ENCODE assay signal across 25 cellular contexts in genomic region chr10:90204956-90205695, GRCh38.
A peak's percentile ranks its signal among the peaks of the same experiment; 100 is the strongest.
DNase-seq lines count a peak whose midpoint lies in the region; ATAC-seq and TF ChIP-seq lines count a peak whose summit lies in the region.
"Had no signal": no experiment of that assay in that cellular context is flagged by ENCODE, and none has a peak within 500 bp of the region (broad histone marks: within the 10 kb centered on the region; RNA-seq: fewer than 3 reads in every experiment).

No MANE protein-coding gene starts in this region.

- no peak for ATAC-seq in HG02884 (IDR thresholded peaks at IDR 0.05; ENCODE audit: unreplicated experiment)
- ATAC-seq: activated naive CD4-positive, alpha-beta T cell treated with anti-CD3 and anti-CD28 coated beads, Interleukin-2, amount 50 U/mL, for 72 hours; activated T-cell treated with anti-CD3 and anti-CD28 coated beads, Interleukin-2, amount 50 U/mL, for 72 hours; left ventricle myocardium superior; mucosa of descending colon; psoas muscle; T-helper 17 cell had no signal

- in situ Hi-C loops in astrocyte of the cerebellum (cut with HindIII; ENCODE audit: low sequenced_read_pairs), result no loop called here

- H3K4me3 ChIP-seq in LNCaP clone FGC (ENCODE audit: low read depth, low read length) (no peak overlapping the region), astrocyte of the cerebellum (ENCODE audit: low read depth, low read length) (no peak overlapping the region), foreskin fibroblast (ENCODE audit: low read depth in 1 of 2, low read length in 2 of 2) (no peak overlapping the region)
- H3K4me3 ChIP-seq: mucosa of descending colon, neural progenitor cell, psoas muscle had no signal

- DNase-seq in Daoy (ENCODE audit: low read depth) (peak; percentile 78), LNCaP clone FGC (ENCODE audit: low read depth) (peak; percentile 6), astrocyte of the cerebellum (ENCODE audit: low read depth) (peak; percentile 85), foreskin fibroblast (peak; percentile 70 to 89), AG20443 (ENCODE audit: low spot score) (no peak), NCI-H1694 (lab: John Stamatoyannopoulos, UW) (no peak)
- no peak for DNase-seq in activated CD4-positive, alpha-beta T cell treated with anti-CD3 and anti-CD28 coated beads for 48 hours
- DNase-seq: activated B cell treated with CpG ODN at 0.5 μM for 24 hours; activated CD8-positive, alpha-beta memory T cell treated with anti-CD3 and anti-CD28 coated beads for 24 hours; activated T-cell treated with anti-CD3 and anti-CD28 coated beads, Interleukin-2, amount 50 U/mL, for 72 hours; brain microvascular endothelial cell; CD4-positive, alpha-beta memory T cell; DMS53; Karpas-422; left ventricle myocardium superior; mucosa of descending colon; NCI-H1417; NCI-H526 treated with DMSO at 0.1 percent for 48 hours; psoas muscle; stimulated activated CD8-positive, alpha-beta memory T cell treated with anti-CD3 and anti-CD28 coated beads, Interleukin-4, amount 100 ng/mL, for 48 hours; substantia nigra; T-helper 17 cell had no signal

- TF ChIP-seq CTCF in LNCaP clone FGC (IDR thresholded peaks at IDR 0.05; ENCODE audit: control insufficient read depth, extremely low read depth, insufficient read depth) (no peak), astrocyte of the cerebellum (IDR thresholded peaks at IDR 0.05; ENCODE audit: low read depth, low read length, missing control alignments) (no peak), foreskin fibroblast (IDR thresholded peaks at IDR 0.05; ENCODE audit: low read depth, low read length) (no peak)

Comparison
In these comparisons a context has a peak if more than half of its experiments do, and no peak if none do; other contexts are left out.
1. DNase-seq: peak in Daoy (single experiment), LNCaP clone FGC (single experiment), astrocyte of the cerebellum (single experiment) and foreskin fibroblast (2 of 2); none in AG20443 (single experiment), activated CD4-positive, alpha-beta T cell treated with anti-CD3 and anti-CD28 coated beads for 48 hours (single experiment) and NCI-H1694 (single experiment).